Comparison of ENCODE assay signal across 1 cellular context in the genomic region with DNA sequence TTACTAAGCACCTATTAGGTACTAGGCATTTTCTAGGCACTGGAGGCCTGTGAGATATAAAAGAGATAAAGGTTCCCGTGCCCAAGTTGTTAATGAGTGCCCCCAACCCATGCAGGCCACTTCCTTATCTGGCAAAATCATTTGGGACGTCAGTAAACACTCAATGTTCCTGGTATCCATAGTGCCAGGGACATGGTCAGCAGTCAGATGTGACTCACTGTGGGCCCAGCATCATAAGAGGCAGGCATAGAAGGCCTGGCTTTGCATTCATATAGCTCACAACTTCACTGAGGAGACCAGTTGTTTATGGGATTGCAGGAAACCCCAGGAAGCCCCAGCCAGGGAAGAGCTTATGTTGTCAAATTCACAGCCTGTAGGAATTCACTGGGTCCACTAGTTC.
TF ChIP-seq lines count a peak whose summit lies in the region.

No MANE protein-coding gene starts in this region.

TF ChIP-seq in SK-N-SH, 30 proteins besides CTCF, POLR2A, EP300 and RAD21 (continued from another document):
- TF ChIP-seq, protein P1, sequence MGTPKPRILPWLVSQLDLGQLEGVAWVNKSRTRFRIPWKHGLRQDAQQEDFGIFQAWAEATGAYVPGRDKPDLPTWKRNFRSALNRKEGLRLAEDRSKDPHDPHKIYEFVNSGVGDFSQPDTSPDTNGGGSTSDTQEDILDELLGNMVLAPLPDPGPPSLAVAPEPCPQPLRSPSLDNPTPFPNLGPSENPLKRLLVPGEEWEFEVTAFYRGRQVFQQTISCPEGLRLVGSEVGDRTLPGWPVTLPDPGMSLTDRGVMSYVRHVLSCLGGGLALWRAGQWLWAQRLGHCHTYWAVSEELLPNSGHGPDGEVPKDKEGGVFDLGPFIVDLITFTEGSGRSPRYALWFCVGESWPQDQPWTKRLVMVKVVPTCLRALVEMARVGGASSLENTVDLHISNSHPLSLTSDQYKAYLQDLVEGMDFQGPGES (IDR thresholded peaks at IDR 0.05; ENCODE audit: low read depth, low read length) = no peak
